Comparison of ENCODE assay signal across 8 cellular contexts in the genomic region with DNA sequence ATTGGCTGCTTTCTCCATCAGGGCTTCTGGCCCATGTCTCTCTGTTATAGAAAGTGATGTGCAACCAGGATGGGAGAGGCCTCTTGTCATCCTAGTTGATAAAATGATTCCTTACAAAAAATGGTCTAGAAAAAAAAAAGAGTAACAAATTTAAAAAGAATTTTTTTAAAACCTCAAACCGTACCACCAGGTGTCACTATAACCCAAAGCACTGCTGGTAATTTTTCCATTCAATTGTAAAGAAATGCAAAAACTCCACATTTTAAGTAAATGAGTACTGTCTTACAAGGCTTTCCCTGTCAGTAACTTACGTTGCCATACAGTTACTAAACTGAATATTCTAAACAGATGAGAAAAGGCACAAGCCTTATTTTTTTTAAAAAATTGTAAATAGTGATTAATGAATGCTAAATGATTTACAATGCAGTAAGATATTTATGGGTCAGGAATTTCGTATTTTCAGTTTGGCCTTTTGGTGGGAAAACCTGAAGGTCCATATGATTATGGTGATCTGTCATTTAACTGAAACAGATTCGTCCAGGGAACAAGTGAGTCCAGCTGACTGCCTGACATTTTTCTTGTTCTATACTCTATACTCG.
DNase-seq lines count a peak whose midpoint lies in the region; ATAC-seq, FAIRE-seq and TF ChIP-seq lines count a peak whose summit lies in the region.

No MANE protein-coding gene starts in this region.

- CTCF ChIA-PET in OCI-LY7 (lab: Charles Lee; ENCODE audit: unreplicated experiment): no interaction called here
- CTCF ChIA-PET in endothelial cell of umbilical vein (lab: Charles Lee): interaction anchor here (1.0 to 11.0 kb wide), 10 partner anchors 27 to 193 kb away, joined by 3 to 130 read pairs (median 7); no protein-coding TSS in a partner anchor

- no TSS peak for BruUV-seq in OCI-LY7 (replicated peaks; lab: Mats Ljungman, UMichigan)
- BruUV-seq in endothelial cell of umbilical vein (replicated peaks; lab: Mats Ljungman, UMichigan): no TSS peak

- no peaks in the 10 kb centered on the region for H3K9me1 ChIP-seq in endothelial cell of umbilical vein (replicated peaks; ENCODE audit: control insufficient read depth, extremely low read depth, insufficient read depth, low read length)

- H3K4me1 Mint-ChIP-seq in stimulated activated effector memory CD8-positive, alpha-beta T cell treated with anti-CD3 and anti-CD28 coated beads, Interleukin-12 subunit alpha, Interleukin-12 subunit beta, amount 100 ng/mL, for 72 hours: no peaks in the 10 kb centered on the region

- H3K9me3 Mint-ChIP-seq in stimulated activated effector memory CD8-positive, alpha-beta T cell treated with anti-CD3 and anti-CD28 coated beads, Interleukin-12 subunit alpha, Interleukin-12 subunit beta, amount 100 ng/mL, for 72 hours: no peaks in the 10 kb centered on the region

- intact Hi-C loops in OCI-LY7 (cut with micrococcal nuclease; ENCODE audit: unreplicated experiment): loop anchor here (2.0 to 5.0 kb wide), 2 partner anchors 127 to 703 kb away; no protein-coding TSS in a partner anchor
- intact Hi-C loops in endothelial cell of umbilical vein (cut with micrococcal nuclease): loop anchor here (1.0 to 10.0 kb wide), 7 partner anchors 20 to 698 kb away; no protein-coding TSS in a partner anchor

- FAIRE-seq in endothelial cell of umbilical vein (lab: Jason Lieb, UNC): no peak

- H3K27me3 ChIP-seq in endothelial cell of umbilical vein (ENCODE audit: control insufficient read depth in 2 of 2, insufficient read depth in 2 of 2, low read length in 2 of 2): no peaks in the 10 kb centered on the region

- TF ChIP-seq CTCF in AG09309 (IDR thresholded peaks at IDR 0.05; ENCODE audit: control insufficient read depth, insufficient read depth, low read depth, low read length, missing control alignments): peak; percentile 49
- peak; percentile 22; the same call in 1 of the 2 replicates for TF ChIP-seq CTCF in GM12874 (IDR thresholded peaks at IDR 0.05; ENCODE audit: insufficient read depth, low read depth, low read length)
- TF ChIP-seq CTCF in OCI-LY7 (conservative IDR thresholded peaks at IDR 0.05; ENCODE audit: low read length): peak; percentile 93
- peak; percentile 30 to 34 for TF ChIP-seq CTCF in endothelial cell of umbilical vein (IDR thresholded peaks at IDR 0.05; ENCODE audit: extremely low read depth in 1 of 2, insufficient read depth in 1 of 2, low read depth in 1 of 2, low read length in 2 of 2)

- H4K20me1 ChIP-seq in OCI-LY7 (ENCODE audit: insufficient read depth, low read length): no peaks in the 10 kb centered on the region
- no peaks in the 10 kb centered on the region for H4K20me1 ChIP-seq in endothelial cell of umbilical vein (replicated peaks; ENCODE audit: control insufficient read depth, extremely low read depth, insufficient read depth, low read length)

- no peak overlapping the region for H3K4me3 Mint-ChIP-seq in stimulated activated effector memory CD8-positive, alpha-beta T cell treated with anti-CD3 and anti-CD28 coated beads, Interleukin-12 subunit alpha, Interleukin-12 subunit beta, amount 100 ng/mL, for 72 hours

- no peak for ATAC-seq in stimulated activated effector memory CD8-positive, alpha-beta T cell treated with anti-CD3 and anti-CD28 coated beads, Interleukin-12 subunit alpha, Interleukin-12 subunit beta, amount 100 ng/mL, for 72 hours
- ATAC-seq in GM19452 (IDR thresholded peaks at IDR 0.05; ENCODE audit: unreplicated experiment): no peak
- ATAC-seq in GM19023 (IDR thresholded peaks at IDR 0.05; ENCODE audit: unreplicated experiment): no peak

- H3K4me1 ChIP-seq in OCI-LY7 (ENCODE audit: insufficient read depth, low read length, poor library complexity, severe bottlenecking) (no peaks in the 10 kb centered on the region), endothelial cell of umbilical vein (ENCODE audit: control insufficient read depth, extremely low read depth, insufficient read depth, low read length) (peaks cover 43% of the 10 kb centered on the region)

- H3K4me3 ChIP-seq in AG09309 (ENCODE audit: control insufficient read depth, low read depth, low read length) (no peak overlapping the region), OCI-LY7 (ENCODE audit: low read depth, low read length, poor library complexity, severe bottlenecking) (no peak overlapping the region), endothelial cell of umbilical vein (replicated peaks in 1 of 3; ENCODE audit: insufficient read depth in 1 of 3, low read depth in 1 of 3, low read length in 3 of 3) (no peak overlapping the region)

- dilution Hi-C loops in endothelial cell of umbilical vein (cut with MboI; ENCODE audit: extremely low pct_ligation_motif_present, low sequenced_read_pairs): loop anchor here (25.0 kb wide), 1 partner anchor 128 kb away; no protein-coding TSS in a partner anchor

- H3K4me2 ChIP-seq in OCI-LY7 (ENCODE audit: low read length) (no peak overlapping the region), endothelial cell of umbilical vein (ENCODE audit: insufficient read depth, low read length) (no peak overlapping the region)

- H3K36me3 Mint-ChIP-seq in stimulated activated effector memory CD8-positive, alpha-beta T cell treated with anti-CD3 and anti-CD28 coated beads, Interleukin-12 subunit alpha, Interleukin-12 subunit beta, amount 100 ng/mL, for 72 hours: no peaks in the 10 kb centered on the region

- DNase-seq in AG09309 (ENCODE audit: low read depth) (no peak), OCI-LY7 (ENCODE audit: low spot score) (peak; percentile 60), endothelial cell of umbilical vein (ENCODE audit: low read depth, low spot score) (peak; percentile 84), retina (peak; percentile 49)
- DNase-seq in stimulated activated effector memory CD8-positive, alpha-beta T cell treated with anti-CD3 and anti-CD28 coated beads, Interleukin-12 subunit alpha, Interleukin-12 subunit beta, amount 100 ng/mL, for 72 hours (ENCODE audit: low spot score in 2 of 2): no peak

- H3K9me2 ChIP-seq in OCI-LY7 (ENCODE audit: insufficient read depth, low read length): no peaks in the 10 kb centered on the region

- no peaks in the 10 kb centered on the region for H3K9me3 ChIP-seq in OCI-LY7 (ENCODE audit: low read length)
- H3K9me3 ChIP-seq in endothelial cell of umbilical vein (replicated peaks; ENCODE audit: control insufficient read depth, insufficient read depth, low read length): no peaks in the 10 kb centered on the region

- POLR2A ChIA-PET in OCI-LY7 (lab: Charles Lee) (no interaction called here), endothelial cell of umbilical vein (lab: Charles Lee) (no interaction called here)

- H3K36me3 ChIP-seq in OCI-LY7 (ENCODE audit: insufficient read depth, low read length) (no peaks in the 10 kb centered on the region), endothelial cell of umbilical vein (ENCODE audit: control insufficient read depth in 2 of 2, extremely low read depth in 1 of 2, insufficient read depth in 2 of 2, low read length in 2 of 2) (peaks cover 0 to 4% of the 10 kb centered on the region in 2 experiments)

- no peak overlapping the region for H3K9ac ChIP-seq in endothelial cell of umbilical vein (replicated peaks; ENCODE audit: extremely low read depth, insufficient read depth, low read length)

- H3K79me2 ChIP-seq in OCI-LY7 (ENCODE audit: insufficient read depth, low read depth, low read length) (no peaks in the 10 kb centered on the region), endothelial cell of umbilical vein (ENCODE audit: control insufficient read depth, insufficient read depth, low read length) (peaks cover 26% of the 10 kb centered on the region)

- H3K27ac Mint-ChIP-seq in stimulated activated effector memory CD8-positive, alpha-beta T cell treated with anti-CD3 and anti-CD28 coated beads, Interleukin-12 subunit alpha, Interleukin-12 subunit beta, amount 100 ng/mL, for 72 hours: no peak overlapping the region

- H3K27ac ChIP-seq in OCI-LY7 (ENCODE audit: low read depth, low read length, poor library complexity, severe bottlenecking) (no peak overlapping the region), endothelial cell of umbilical vein (ENCODE audit: insufficient read depth, low read depth, low read length) (no peak overlapping the region)

- no peak for TF ChIP-seq POLR2A in endothelial cell of umbilical vein (IDR thresholded peaks at IDR 0.05; ENCODE audit: low read depth, low read length)

- H2AFZ ChIP-seq in OCI-LY7 (ENCODE audit: low read length) (no peak overlapping the region), endothelial cell of umbilical vein (ENCODE audit: low read depth, low read length) (no peak overlapping the region)

TF ChIP-seq in endothelial cell of umbilical vein, 7 proteins besides CTCF, POLR2A, EP300 and RAD21:
- TF ChIP-seq, protein P1, sequence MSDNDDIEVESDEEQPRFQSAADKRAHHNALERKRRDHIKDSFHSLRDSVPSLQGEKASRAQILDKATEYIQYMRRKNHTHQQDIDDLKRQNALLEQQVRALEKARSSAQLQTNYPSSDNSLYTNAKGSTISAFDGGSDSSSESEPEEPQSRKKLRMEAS (IDR thresholded peaks at IDR 0.05; ENCODE audit: insufficient read depth, insufficient read length): no peak
- no peak for TF ChIP-seq MYC (IDR thresholded peaks at IDR 0.05; ENCODE audit: low read depth, low read length)
- TF ChIP-seq JUN (IDR thresholded peaks at IDR 0.05; ENCODE audit: borderline replicate concordance, insufficient read depth, insufficient read length, low read depth): no peak
- TF ChIP-seq EZH2 (IDR thresholded peaks at IDR 0.05; ENCODE audit: borderline replicate concordance, low read depth, low read length, severe bottlenecking): no peak
- TF ChIP-seq POLR2AphosphoS5 (IDR thresholded peaks at IDR 0.05; ENCODE audit: insufficient read depth, low read depth, low read length): no peak

Comparison
In these comparisons a context has a peak if more than half of its experiments do, and no peak if none do; other contexts are left out.
1. DNase-seq: peak in OCI-LY7 (single experiment), endothelial cell of umbilical vein (single experiment) and retina (single experiment); none in AG09309 (single experiment) and stimulated activated effector memory CD8-positive, alpha-beta T cell treated with anti-CD3 and anti-CD28 coated beads, Interleukin-12 subunit alpha, Interleukin-12 subunit beta, amount 100 ng/mL, for 72 hours (0 of 2).
2. CTCF ChIP-seq: peak in every context shown above with its lines; median percentile 93 in OCI-LY7; 49 in AG09309; 32 in endothelial cell of umbilical vein; 22 in GM12874.